In genomic region chr7:95476072-95476845, GRCh38 we compare ENCODE assay signal across 9 cellular contexts. TPM values are rescaled to one million over a fixed set of nuclear protein-coding genes. Genes with fewer than 3 reads are reported as not detected.
DNase-seq lines count a peak whose midpoint lies in the region; FAIRE-seq and TF ChIP-seq lines count a peak whose summit lies in the region.
"Had no signal": no experiment of that assay in that cellular context is flagged by ENCODE, and none has a peak within 500 bp of the region (broad histone marks: within the 10 kb centered on the region; RNA-seq: fewer than 3 reads in every experiment).

No MANE protein-coding gene starts in this region.

- no peaks in the 10 kb centered on the region for H3K36me3 Mint-ChIP-seq in nephron (ENCODE audit: low read depth)

- peak overlapping the region; percentile 89 to 91 (median 89) for H3K27ac Mint-ChIP-seq in nephron
- H3K27ac Mint-ChIP-seq: T-helper 1 cell treated with Interleukin-12 subunit alpha and Interleukin-12 subunit beta and Interleukin-4 antibody, amounts not matched to agents 30 μg/mL and 1 μg/mL, for 36 hours had no signal

- H3K27me3 Mint-ChIP-seq in nephron (ENCODE audit: low read depth) = no peaks in the 10 kb centered on the region

- H3K4me1 Mint-ChIP-seq in nephron = peaks cover 77% of the 10 kb centered on the region

- H3K4me3 Mint-ChIP-seq in nephron = peak overlapping the region in 2 of 3 experiments; percentile 28 to 54
- H3K4me3 Mint-ChIP-seq: T-helper 1 cell treated with Interleukin-12 subunit alpha and Interleukin-12 subunit beta and Interleukin-4 antibody, amounts not matched to agents 30 μg/mL and 1 μg/mL, for 36 hours had no signal

- no peak for FAIRE-seq in GM19239 (lab: Jason Lieb, UNC)

- in situ Hi-C loops in G401 (cut with HindIII; ENCODE audit: low sequenced_read_pairs) = no loop called here
- in situ Hi-C loops in GM13977 (cut with MboI; ENCODE audit: low pct_unique_long_range_greater_than_20kb, low sequenced_read_pairs, unreplicated experiment) = loop anchor here (25.0 kb wide), 1 partner anchor 1039 kb away; no protein-coding TSS in a partner anchor

- DNase-seq in G401 (ENCODE audit: low spot score) = peak; percentile 7
- DNase-seq in NCI-H748 (lab: John Stamatoyannopoulos, UW; ENCODE audit: unreplicated experiment) = peak; percentile 54
- peak; percentile 5 for DNase-seq in cerebellar cortex (ENCODE audit: low spot score)
- DNase-seq in GM19239 (ENCODE audit: insufficient read length, low spot score) = no peak
- DNase-seq in HT-29 (ENCODE audit: low spot score) = no peak
- no peak for DNase-seq in GM13977 (ENCODE audit: low spot score)
- DNase-seq in AG08395 (ENCODE audit: low spot score) = no peak

- H3K9me3 Mint-ChIP-seq in nephron = no peaks in the 10 kb centered on the region
- H3K9me3 Mint-ChIP-seq: T-helper 1 cell treated with Interleukin-12 subunit alpha and Interleukin-12 subunit beta and Interleukin-4 antibody, amounts not matched to agents 30 μg/mL and 1 μg/mL, for 36 hours had no signal

- no peak for TF ChIP-seq CTCF in nephron (IDR thresholded peaks at IDR 0.05; ENCODE audit: unreplicated experiment in 3 of 3)
- no peak for TF ChIP-seq CTCF in GM13977 (IDR thresholded peaks at IDR 0.05; ENCODE audit: extremely low read depth, insufficient read depth, missing control alignments)

RNA-seq across cellular contexts. Expression of gene ASB4, which starts 9.5 kb away (rescaled TPM):
- not detected in 2 replicates for total RNA-seq in G401 (2014; rRNA removed; shearing (Covaris generic))
- 0.08 and 0.10 TPM in 2 replicates for total RNA-seq in HT-29 (2014; rRNA removed; shearing (Covaris generic))

RNA-seq across cellular contexts. Expression of gene PON2, which starts 41.4 kb away (rescaled TPM):
- 25.2 and 37.9 TPM in 2 replicates for total RNA-seq in G401 (2014; rRNA removed; shearing (Covaris generic))
- total RNA-seq in HT-29 (2014; rRNA removed; shearing (Covaris generic)) = 46.3 and 51.1 TPM in 2 replicates

Comparison
In these comparisons a context has a peak if more than half of its experiments do, and no peak if none do; other contexts are left out.
1. DNase-seq: peak in G401 (single experiment), NCI-H748 (single experiment) and cerebellar cortex (single experiment); none in GM19239 (single experiment), HT-29 (single experiment), GM13977 (single experiment) and AG08395 (single experiment).